In the genomic region with DNA sequence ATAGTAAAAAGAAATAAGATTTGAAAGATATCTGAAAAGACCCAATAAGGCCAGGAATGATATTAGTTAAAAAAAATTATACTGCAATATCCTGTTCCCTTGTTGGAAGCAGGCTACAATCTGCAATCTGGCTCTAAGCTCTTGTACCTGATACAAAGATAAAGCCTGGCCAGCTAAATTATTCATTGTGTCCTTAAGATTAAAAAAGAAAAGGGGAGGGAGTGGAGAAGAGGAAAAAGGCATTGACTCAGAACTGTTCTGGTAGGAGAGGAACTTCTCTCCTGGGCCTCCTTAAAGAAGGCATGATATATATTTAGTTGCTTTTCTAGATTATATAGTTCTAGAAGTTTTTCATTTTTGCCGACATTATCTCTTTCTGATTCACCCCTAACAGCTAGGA, we compare ENCODE assay signal across 12 cellular contexts. TPM values are rescaled to one million over a fixed set of nuclear protein-coding genes. Genes with fewer than 3 reads are reported as not detected.
DNase-seq lines count a peak whose midpoint lies in the region; ATAC-seq and TF ChIP-seq lines count a peak whose summit lies in the region.
"Had no signal": no experiment of that assay in that cellular context is flagged by ENCODE, and none has a peak within 500 bp of the region (broad histone marks: within the 10 kb centered on the region; RNA-seq: fewer than 3 reads in every experiment).

No MANE protein-coding gene starts in this region.

- DNase-seq in activated CD8-positive, alpha-beta memory T cell treated with anti-CD3 and anti-CD28 coated beads, Interleukin-2, amount 10 ng/mL, durations not matched to agents 7 days and 5 days, result no peak
- DNase-seq in activated CD8-positive, alpha-beta memory T cell treated with anti-CD3 and anti-CD28 coated beads for 24 hours, result no peak
- no peak for DNase-seq in activated naive CD8-positive, alpha-beta T cell treated with anti-CD3 and anti-CD28 coated beads for 36 hours
- DNase-seq in lower lobe of right lung (no peak), NCI-H2227 treated with DMSO at 0.1 percent for 48 hours (lab: John Stamatoyannopoulos, UW) (no peak), HPDE6-E6E7 (ENCODE audit: extremely low spot score) (no peak), NCI-H2029 (lab: John Stamatoyannopoulos, UW) (no peak)
- DNase-seq in stimulated activated naive B cell treated with anti-CD40 and anti-IgM and Interleukin-4, amounts not matched to agents 10 μg/mL and 1 μg/mL and 100 μg/mL, for 72 hours, result no peak
- DNase-seq: brain microvascular endothelial cell, DMS53, NCI-H1092, Peyer's patch had no signal

- CTCF ChIA-PET in activated CD8-positive, alpha-beta memory T cell treated with anti-CD3 and anti-CD28 coated beads, Interleukin-2, amount 10 ng/mL, durations not matched to agents 7 days and 5 days (lab: Charles Lee), result no interaction called here

- no peaks in the 10 kb centered on the region for H3K27me3 Mint-ChIP-seq in activated CD8-positive, alpha-beta memory T cell treated with anti-CD3 and anti-CD28 coated beads, Interleukin-2, amount 10 ng/mL, durations not matched to agents 7 days and 5 days
- no peaks in the 10 kb centered on the region for H3K27me3 Mint-ChIP-seq in activated naive CD8-positive, alpha-beta T cell treated with anti-CD3 and anti-CD28 coated beads for 36 hours
- no peaks in the 10 kb centered on the region for H3K27me3 Mint-ChIP-seq in stimulated activated naive B cell treated with anti-CD40 and anti-IgM and Interleukin-4, amounts not matched to agents 10 μg/mL and 1 μg/mL and 100 μg/mL, for 72 hours

- H3K9me3 Mint-ChIP-seq in activated CD8-positive, alpha-beta memory T cell treated with anti-CD3 and anti-CD28 coated beads, Interleukin-2, amount 10 ng/mL, durations not matched to agents 7 days and 5 days (ENCODE audit: low read depth), result no peaks in the 10 kb centered on the region
- peaks cover 6% of the 10 kb centered on the region for H3K9me3 Mint-ChIP-seq in activated naive CD8-positive, alpha-beta T cell treated with anti-CD3 and anti-CD28 coated beads for 36 hours
- H3K9me3 Mint-ChIP-seq in stimulated activated naive B cell treated with anti-CD40 and anti-IgM and Interleukin-4, amounts not matched to agents 10 μg/mL and 1 μg/mL and 100 μg/mL, for 72 hours, result peaks cover 0 to under 1% of the 10 kb centered on the region in 2 donors

- H3K27ac Mint-ChIP-seq in activated CD8-positive, alpha-beta memory T cell treated with anti-CD3 and anti-CD28 coated beads, Interleukin-2, amount 10 ng/mL, durations not matched to agents 7 days and 5 days, result peak overlapping the region; percentile 22
- peak overlapping the region; percentile 8 for H3K27ac Mint-ChIP-seq in activated naive CD8-positive, alpha-beta T cell treated with anti-CD3 and anti-CD28 coated beads for 36 hours
- peak overlapping the region; percentile 80 for H3K27ac Mint-ChIP-seq in stimulated activated naive B cell treated with anti-CD40 and anti-IgM and Interleukin-4, amounts not matched to agents 10 μg/mL and 1 μg/mL and 100 μg/mL, for 72 hours

- H3K36me3 ChIP-seq in lower lobe of right lung, result peaks cover 57% of the 10 kb centered on the region

- ATAC-seq in activated CD8-positive, alpha-beta memory T cell treated with anti-CD3 and anti-CD28 coated beads, Interleukin-2, amount 10 ng/mL, durations not matched to agents 7 days and 5 days, result no peak
- ATAC-seq in lower lobe of right lung, result no peak
- no peak for ATAC-seq in stimulated activated naive B cell treated with anti-CD40 and anti-IgM and Interleukin-4, amounts not matched to agents 10 μg/mL and 1 μg/mL and 100 μg/mL, for 72 hours (replicated peaks)

- intact Hi-C loops in lower lobe of right lung (cut with DNase I), result no loop called here

- H3K4me3 Mint-ChIP-seq in activated CD8-positive, alpha-beta memory T cell treated with anti-CD3 and anti-CD28 coated beads, Interleukin-2, amount 10 ng/mL, durations not matched to agents 7 days and 5 days, result no peak overlapping the region
- H3K4me3 Mint-ChIP-seq in activated naive CD8-positive, alpha-beta T cell treated with anti-CD3 and anti-CD28 coated beads for 36 hours, result no peak overlapping the region
- H3K4me3 Mint-ChIP-seq in stimulated activated naive B cell treated with anti-CD40 and anti-IgM and Interleukin-4, amounts not matched to agents 10 μg/mL and 1 μg/mL and 100 μg/mL, for 72 hours, result no peak overlapping the region

- TF ChIP-seq CTCF in lower lobe of right lung (IDR thresholded peaks at IDR 0.05), result no peak

- peaks cover 51% of the 10 kb centered on the region for H3K4me1 ChIP-seq in lower lobe of right lung

- peaks cover 59% of the 10 kb centered on the region for H3K36me3 Mint-ChIP-seq in activated CD8-positive, alpha-beta memory T cell treated with anti-CD3 and anti-CD28 coated beads, Interleukin-2, amount 10 ng/mL, durations not matched to agents 7 days and 5 days
- H3K36me3 Mint-ChIP-seq in activated naive CD8-positive, alpha-beta T cell treated with anti-CD3 and anti-CD28 coated beads for 36 hours, result peaks cover 51% of the 10 kb centered on the region
- H3K36me3 Mint-ChIP-seq in stimulated activated naive B cell treated with anti-CD40 and anti-IgM and Interleukin-4, amounts not matched to agents 10 μg/mL and 1 μg/mL and 100 μg/mL, for 72 hours, result peaks cover 56 to 71% of the 10 kb centered on the region in 2 donors

- no peaks in the 10 kb centered on the region for H3K27me3 ChIP-seq in lower lobe of right lung (ENCODE audit: low read depth)
- H3K27me3 ChIP-seq: brain microvascular endothelial cell, Peyer's patch had no signal

- no peak overlapping the region for H3K4me3 ChIP-seq in lower lobe of right lung
- H3K4me3 ChIP-seq: Peyer's patch had no signal

- H3K9me3 ChIP-seq in lower lobe of right lung, result no peaks in the 10 kb centered on the region
- H3K9me3 ChIP-seq: Peyer's patch had no signal

- H3K4me1 Mint-ChIP-seq in activated CD8-positive, alpha-beta memory T cell treated with anti-CD3 and anti-CD28 coated beads, Interleukin-2, amount 10 ng/mL, durations not matched to agents 7 days and 5 days, result peaks cover 57% of the 10 kb centered on the region
- peaks cover 47% of the 10 kb centered on the region for H3K4me1 Mint-ChIP-seq in activated naive CD8-positive, alpha-beta T cell treated with anti-CD3 and anti-CD28 coated beads for 36 hours
- peaks cover 57 to 89% of the 10 kb centered on the region in 2 donors for H3K4me1 Mint-ChIP-seq in stimulated activated naive B cell treated with anti-CD40 and anti-IgM and Interleukin-4, amounts not matched to agents 10 μg/mL and 1 μg/mL and 100 μg/mL, for 72 hours

- H3K27ac ChIP-seq in lower lobe of right lung, result peak overlapping the region; percentile 43
- H3K27ac ChIP-seq: brain microvascular endothelial cell, Peyer's patch had no signal

RNA-seq across cellular contexts. Expression of a gene that starts 46.7 kb away (rescaled TPM):
- total RNA-seq in activated CD8-positive, alpha-beta memory T cell treated with anti-CD3 and anti-CD28 coated beads, Interleukin-2, amount 10 ng/mL, durations not matched to agents 7 days and 5 days, result 100 to 1,000 TPM in 1 of 2 experiments, 10 to 100 TPM in 1; 81.6 to 112 TPM
- total RNA-seq in activated naive CD8-positive, alpha-beta T cell treated with anti-CD3 and anti-CD28 coated beads for 36 hours, result 10 to 100 TPM; 49.1 to 61.4 TPM
- total RNA-seq in lower lobe of right lung, result 53.3 TPM

Comparison
In these comparisons a context has a peak if more than half of its experiments do, and no peak if none do; other contexts are left out.
1. H3K27ac Mint-ChIP-seq: peak in every context shown above with its lines; median percentile 80 in stimulated activated naive B cell treated with anti-CD40 and anti-IgM and Interleukin-4, amounts not matched to agents 10 μg/mL and 1 μg/mL and 100 μg/mL, for 72 hours; 22 in activated CD8-positive, alpha-beta memory T cell treated with anti-CD3 and anti-CD28 coated beads, Interleukin-2, amount 10 ng/mL, durations not matched to agents 7 days and 5 days; 8 in activated naive CD8-positive, alpha-beta T cell treated with anti-CD3 and anti-CD28 coated beads for 36 hours.